ENCODE assay signal across 18 cellular contexts in genomic region chr2:23627236-23627990, GRCh38.
"Had no signal": no experiment of that assay in that cellular context is flagged by ENCODE, and none has a peak within 500 bp of the region (broad histone marks: within the 10 kb centered on the region; RNA-seq: fewer than 3 reads in every experiment).

No MANE protein-coding gene starts in this region.

- H3K4me3 Mint-ChIP-seq: activated CD4-positive, alpha-beta T cell treated with anti-CD3 and anti-CD28 coated beads, Interleukin-2, amount 10 ng/mL, durations not matched to agents 7 days and 5 days; activated T-cell treated with anti-CD3 and anti-CD28 coated beads, Interleukin-2, amount 50 U/mL, for 72 hours; T-cell had no signal

- H3K9me3 ChIP-seq: ascending aorta had no signal

- FAIRE-seq: islet of Langerhans had no signal

- H3K27ac Mint-ChIP-seq: activated CD4-positive, alpha-beta T cell treated with anti-CD3 and anti-CD28 coated beads, Interleukin-2, amount 10 ng/mL, durations not matched to agents 7 days and 5 days; activated T-cell treated with anti-CD3 and anti-CD28 coated beads, Interleukin-2, amount 50 U/mL, for 72 hours; T-cell had no signal

- H3K27me3 ChIP-seq: ascending aorta had no signal

- H3K27me3 Mint-ChIP-seq: activated CD4-positive, alpha-beta T cell treated with anti-CD3 and anti-CD28 coated beads, Interleukin-2, amount 10 ng/mL, durations not matched to agents 7 days and 5 days; T-cell had no signal

- H3K36me3 ChIP-seq: ascending aorta had no signal

- H3K4me1 Mint-ChIP-seq: activated CD4-positive, alpha-beta T cell treated with anti-CD3 and anti-CD28 coated beads, Interleukin-2, amount 10 ng/mL, durations not matched to agents 7 days and 5 days had no signal

- H2AFZ ChIP-seq: parathyroid adenoma had no signal

- H3K9ac ChIP-seq: parathyroid adenoma had no signal

- DNase-seq: activated CD4-positive, alpha-beta T cell treated with anti-CD3 and anti-CD28 coated beads, Interleukin-2, amount 10 ng/mL, durations not matched to agents 7 days and 5 days; activated CD8-positive, alpha-beta memory T cell treated with anti-CD3 and anti-CD28 coated beads for 24 hours; activated CD8-positive, alpha-beta memory T cell treated with anti-CD3 and anti-CD28 coated beads, Interleukin-2, amount 50 U/mL, for 48 hours; activated effector memory CD4-positive, alpha-beta T cell treated with anti-CD3 and anti-CD28 coated beads, Interleukin-2, amount 50 U/mL, for 16 hours; activated naive CD4-positive, alpha-beta T cell treated with anti-CD3 and anti-CD28 coated beads, Interleukin-2, amount 50 U/mL, for 16 hours; activated T-cell treated with anti-CD3 and anti-CD28 coated beads, Interleukin-2, amount 50 U/mL, for 72 hours; foreskin melanocyte; glutamatergic neuron; hippocampal formation; SIG-M5; stimulated activated naive CD4-positive, alpha-beta T cell treated with Interleukin-2 at 50 U/mL for 16 hours; T-cell; trophoblast cell had no signal

- H3K4me3 ChIP-seq: ascending aorta, lung had no signal

- H3K4me1 ChIP-seq: ascending aorta, parathyroid adenoma had no signal

- ATAC-seq: activated T-cell treated with anti-CD3 and anti-CD28 coated beads, Interleukin-2, amount 50 U/mL, for 72 hours; SK-N-SH treated with all-trans-retinoic acid at 6 μM for 48 hours; T-cell had no signal

- H3K79me2 ChIP-seq: parathyroid adenoma had no signal

- H3K27ac ChIP-seq: ascending aorta, parathyroid adenoma had no signal
